In genomic region chr13:98444381-98444780, GRCh38 we compare ENCODE assay signal across 25 cellular contexts.
DNase-seq lines count a peak whose midpoint lies in the region; ATAC-seq, FAIRE-seq and TF ChIP-seq lines count a peak whose summit lies in the region.
"Had no signal": no experiment of that assay in that cellular context is flagged by ENCODE, and none has a peak within 500 bp of the region (broad histone marks: within the 10 kb centered on the region; RNA-seq: fewer than 3 reads in every experiment).

No MANE protein-coding gene starts in this region.

- CTCF ChIA-PET in H1 (lab: Charles Lee; ENCODE audit: partially characterized antibody), result interaction anchor here (0.8 to 6.7 kb wide), 27 partner anchors 9 to 418 kb away, joined by 3 to 115 read pairs (median 8); no protein-coding TSS in a partner anchor

- no peak for FAIRE-seq in H1 (lab: Jason Lieb, UNC)
- FAIRE-seq: RCC 7860 had no signal

- H3K4me2 ChIP-seq in H1 (ENCODE audit: insufficient read depth in 1 of 2, low read depth in 2 of 2, low read length in 2 of 2), result no peak overlapping the region

- H2BK12ac ChIP-seq in H1 (ENCODE audit: low read depth, low read length), result 0 out of 2 replicates have a peak overlapping the region, but pooled peaks have one; percentile 50

- no peak overlapping the region for H4K91ac ChIP-seq in H1 (replicated peaks; ENCODE audit: insufficient read length, low read length)

- peak overlapping the region; percentile 60 for H3K4ac ChIP-seq in H1 (replicated peaks; ENCODE audit: insufficient read length, low read depth, low read length)

- no peak overlapping the region for H2BK5ac ChIP-seq in H1 (ENCODE audit: low read depth, low read length)

- no peak overlapping the region for H2AFZ ChIP-seq in H1 (ENCODE audit: low read length)

- no peaks in the 10 kb centered on the region for H3K23me2 ChIP-seq in H1 (ENCODE audit: low read depth, low read length)

- peaks cover 15% of the 10 kb centered on the region for H3K4me1 Mint-ChIP-seq in activated naive CD8-positive, alpha-beta T cell (ENCODE audit: low read depth)
- peaks cover 10% of the 10 kb centered on the region for H3K4me1 Mint-ChIP-seq in activated naive CD8-positive, alpha-beta T cell treated with anti-CD3 and anti-CD28 coated beads, Interleukin-2, amount 50 U/mL, for 24 hours
- H3K4me1 Mint-ChIP-seq in neural crest cell, result peaks cover 14% of the 10 kb centered on the region

- no peaks in the 10 kb centered on the region for H3K9me3 ChIP-seq in H1 (ENCODE audit: insufficient read depth in 2 of 2, low read depth in 1 of 2, low read length in 1 of 2)
- H3K9me3 ChIP-seq: BE2C, sigmoid colon, upper lobe of left lung had no signal

- H3K27me3 Mint-ChIP-seq in activated naive CD8-positive, alpha-beta T cell, result no peaks in the 10 kb centered on the region
- no peaks in the 10 kb centered on the region for H3K27me3 Mint-ChIP-seq in activated naive CD8-positive, alpha-beta T cell treated with anti-CD3 and anti-CD28 coated beads, Interleukin-2, amount 50 U/mL, for 24 hours
- H3K27me3 Mint-ChIP-seq in neural crest cell (ENCODE audit: low read depth), result peaks cover 5% of the 10 kb centered on the region
- H3K27me3 Mint-ChIP-seq: activated naive CD8-positive, alpha-beta T cell treated with anti-CD3 and anti-CD28 coated beads for 36 hours; naive thymus-derived CD8-positive, alpha-beta T cell had no signal

- H2BK15ac ChIP-seq in H1 (ENCODE audit: low read length), result no peak overlapping the region

- no peak overlapping the region for H2BK120ac ChIP-seq in H1 (replicated peaks; ENCODE audit: low read depth, low read length)

- H3K27ac Mint-ChIP-seq in activated naive CD8-positive, alpha-beta T cell, result peak overlapping the region; percentile 34
- H3K27ac Mint-ChIP-seq in activated naive CD8-positive, alpha-beta T cell treated with anti-CD3 and anti-CD28 coated beads, Interleukin-2, amount 50 U/mL, for 24 hours, result no peak overlapping the region
- H3K27ac Mint-ChIP-seq in neural crest cell (ENCODE audit: unreplicated experiment), result peak overlapping the region; percentile 88
- H3K27ac Mint-ChIP-seq: activated naive CD8-positive, alpha-beta T cell treated with anti-CD3 and anti-CD28 coated beads for 36 hours had no signal

- H3K56ac ChIP-seq in H1 (replicated peaks; ENCODE audit: insufficient read length, low read depth, low read length), result no peak overlapping the region

- no peak for TF ChIP-seq EP300 in H1 (IDR thresholded peaks at IDR 0.05; ENCODE audit: borderline replicate concordance in 1 of 2, low read depth in 2 of 2, low read length in 2 of 2)

- H4K20me1 ChIP-seq in H1 (replicated peaks in 1 of 2; ENCODE audit: control insufficient read depth in 1 of 2, insufficient read depth in 2 of 2, low read length in 2 of 2), result peaks cover 7 to 9% of the 10 kb centered on the region in 2 experiments

- TF ChIP-seq CTCF in H1 (IDR thresholded peaks at IDR 0.05; ENCODE audit: control extremely low read depth in 1 of 3, insufficient read depth in 1 of 3, low read depth in 1 of 3, low read length in 3 of 3), result no peak
- TF ChIP-seq CTCF in neural crest cell (conservative IDR thresholded peaks at IDR 0.05), result no peak

- H3K14ac ChIP-seq in H1 (ENCODE audit: insufficient read length), result no peak overlapping the region

- WGBS in H1 (ENCODE audit: extremely low coverage in 1 of 2, insufficient coverage in 1 of 2, insufficient read length in 1 of 2, insufficient replicate concordance in 2 of 2, low coverage in 1 of 2, low lambda C conversion rate in 2 of 2, missing lambda C conversion rate in 1 of 2), 2 experiments, result 89% methylated on average over 15 of the region's 16 CpGs; no CpG with 5 or more reads in 1 of the 2 experiments

- no peak for TF ChIP-seq RAD21 in H1 (IDR thresholded peaks at IDR 0.05 in 1 of 2, conservative IDR thresholded peaks at IDR 0.05 in 1 of 2; ENCODE audit: low read depth in 2 of 2, low read length in 2 of 2)

- H3K27ac ChIP-seq in H1 (ENCODE audit: low read depth, low read length), result no peak overlapping the region

- no peak overlapping the region for H3K23ac ChIP-seq in H1 (ENCODE audit: insufficient read length)

- H3K79me2 ChIP-seq in H1 (ENCODE audit: control insufficient read depth in 1 of 2, insufficient read depth in 2 of 2, low read length in 2 of 2), result no peaks in the 10 kb centered on the region

- no peak overlapping the region for H2AK5ac ChIP-seq in H1 (ENCODE audit: low read depth, low read length)

- H3K4me3 Mint-ChIP-seq in activated naive CD8-positive, alpha-beta T cell, result no peak overlapping the region
- no peak overlapping the region for H3K4me3 Mint-ChIP-seq in activated naive CD8-positive, alpha-beta T cell treated with anti-CD3 and anti-CD28 coated beads, Interleukin-2, amount 50 U/mL, for 24 hours
- peak overlapping the region; percentile 66 for H3K4me3 Mint-ChIP-seq in neural crest cell
- H3K4me3 Mint-ChIP-seq: activated naive CD8-positive, alpha-beta T cell treated with anti-CD3 and anti-CD28 coated beads for 36 hours; activated T-cell treated with anti-CD3 and anti-CD28 coated beads, Interleukin-2, amount 50 U/mL, for 4 hours had no signal

- no peaks in the 10 kb centered on the region; the same call in 1 of the 2 replicates for H3K79me1 ChIP-seq in H1 (ENCODE audit: low read depth, low read length)

- H3K4me3 ChIP-seq in H1 (ENCODE audit: extremely low read depth in 1 of 4, insufficient read depth in 2 of 4, low read depth in 3 of 4, low read length in 4 of 4), result no peak overlapping the region
- H3K4me3 ChIP-seq: dorsolateral prefrontal cortex, GM12878, sigmoid colon, upper lobe of left lung had no signal

- peaks cover 0 to 6% (median 2%) of the 10 kb centered on the region in 4 experiments; a peak in 3 of 7 replicates for H3K4me1 ChIP-seq in H1 (replicated peaks in 1 of 4; ENCODE audit: control insufficient read depth in 3 of 4, insufficient read depth in 4 of 4, low read length in 3 of 4)

- no peak for ATAC-seq in activated naive CD8-positive, alpha-beta T cell treated with anti-CD3 and anti-CD28 coated beads, Interleukin-2, amount 50 U/mL, for 24 hours
- ATAC-seq in HG03196 (IDR thresholded peaks at IDR 0.05; ENCODE audit: unreplicated experiment) (no peak), GM21723 (IDR thresholded peaks at IDR 0.05; ENCODE audit: unreplicated experiment) (no peak)
- ATAC-seq: activated T-cell treated with anti-CD3 and anti-CD28 coated beads, Interleukin-2, amount 50 U/mL, for 4 hours; HCT116 had no signal

- peaks cover 4 to 27% (median 5%) of the 10 kb centered on the region in 4 experiments; a peak in 6 of 8 replicates for H3K36me3 ChIP-seq in H1 (ENCODE audit: control insufficient read depth in 2 of 4, insufficient read depth in 4 of 4, low read length in 3 of 4)

- peak overlapping the region; percentile 14; the same call in 1 of the 2 replicates for H4K8ac ChIP-seq in H1 (ENCODE audit: extremely low read depth, insufficient read depth, low read length)

- H3K27me3 ChIP-seq in H1 (replicated peaks in 1 of 4; ENCODE audit: control insufficient read depth in 3 of 4, extremely low read depth in 1 of 4, insufficient read depth in 3 of 4, low read length in 3 of 4), result no peaks in the 10 kb centered on the region
- H3K27me3 ChIP-seq: BE2C, dorsolateral prefrontal cortex, sigmoid colon, upper lobe of left lung had no signal

- TF ChIP-seq POLR2A in H1 (IDR thresholded peaks at IDR 0.05; ENCODE audit: control extremely low read depth in 1 of 2, low read depth in 2 of 2, low read length in 2 of 2), result no peak

- H3K18ac ChIP-seq in H1 (ENCODE audit: extremely low read depth, low read length), result no peak overlapping the region

- no peaks in the 10 kb centered on the region for H3K9me3 Mint-ChIP-seq in activated naive CD8-positive, alpha-beta T cell (ENCODE audit: low read depth)
- H3K9me3 Mint-ChIP-seq in activated naive CD8-positive, alpha-beta T cell treated with anti-CD3 and anti-CD28 coated beads, Interleukin-2, amount 50 U/mL, for 24 hours, result no peaks in the 10 kb centered on the region
- H3K9me3 Mint-ChIP-seq in neural crest cell, result no peaks in the 10 kb centered on the region
- H3K9me3 Mint-ChIP-seq: activated naive CD8-positive, alpha-beta T cell treated with anti-CD3 and anti-CD28 coated beads for 36 hours; activated T-cell treated with anti-CD3 and anti-CD28 coated beads, Interleukin-2, amount 50 U/mL, for 4 hours; naive thymus-derived CD8-positive, alpha-beta T cell had no signal

- no peak overlapping the region for H2BK20ac ChIP-seq in H1 (ENCODE audit: low read length)

- H3K9ac ChIP-seq in H1 (replicated peaks in 1 of 4; ENCODE audit: extremely low read depth in 1 of 4, low read depth in 3 of 4, low read length in 3 of 4), result no peak overlapping the region

- no peak for DNase-seq in activated naive CD8-positive, alpha-beta T cell treated with anti-CD3 and anti-CD28 coated beads, Interleukin-2, amount 50 U/mL, for 24 hours
- no peak for DNase-seq in H1 (ENCODE audit: low read depth in 1 of 2, low spot score in 2 of 2)
- no peak for DNase-seq in neural crest cell (ENCODE audit: low read depth, low spot score)
- DNase-seq in NCI-H1105 treated with DMSO at 0.1 percent for 48 hours (lab: John Stamatoyannopoulos, UW), result no peak
- DNase-seq in A172 (ENCODE audit: low spot score), result no peak
- DNase-seq: activated CD8-positive, alpha-beta memory T cell treated with anti-CD3 and anti-CD28 coated beads for 24 hours; activated naive CD8-positive, alpha-beta T cell treated with anti-CD3 and anti-CD28 coated beads for 36 hours; activated T-cell treated with anti-CD3 and anti-CD28 coated beads, Interleukin-2, amount 50 U/mL, for 4 hours; BE2C; Calu3; dorsolateral prefrontal cortex; left colon; naive thymus-derived CD8-positive, alpha-beta T cell; NCI-H1105; NCI-H2029; NCI-H2227 treated with DMSO at 0.1 percent for 48 hours; sigmoid colon; stimulated activated CD8-positive, alpha-beta memory T cell treated with anti-CD3 and anti-CD28 coated beads, Interleukin-4, amount 100 ng/mL, for 48 hours had no signal

- no peaks in the 10 kb centered on the region for H3K36me3 Mint-ChIP-seq in activated naive CD8-positive, alpha-beta T cell
- no peaks in the 10 kb centered on the region for H3K36me3 Mint-ChIP-seq in activated naive CD8-positive, alpha-beta T cell treated with anti-CD3 and anti-CD28 coated beads, Interleukin-2, amount 50 U/mL, for 24 hours (ENCODE audit: low read depth)
- peaks cover 13% of the 10 kb centered on the region for H3K36me3 Mint-ChIP-seq in neural crest cell (ENCODE audit: low read depth)
- H3K36me3 Mint-ChIP-seq: activated naive CD8-positive, alpha-beta T cell treated with anti-CD3 and anti-CD28 coated beads for 36 hours had no signal

- H4K5ac ChIP-seq in H1 (ENCODE audit: insufficient read length, low read depth, low read length), result no peak overlapping the region

- POLR2A ChIA-PET in H1 (lab: Charles Lee; ENCODE audit: partially characterized antibody), result interaction anchor here (0.7 to 1.4 kb wide), 2 partner anchors 40 to 209 kb away, joined by 4 read pairs; no protein-coding TSS in a partner anchor

TF ChIP-seq in H1, 55 proteins besides CTCF, POLR2A, EP300 and RAD21 (continues in another document):
- TF ChIP-seq JUN (IDR thresholded peaks at IDR 0.05; ENCODE audit: low read depth, low read length) (no peak), CBX8 (IDR thresholded peaks at IDR 0.05; ENCODE audit: borderline replicate concordance, low read depth, low read length) (no peak), FOSL1 (IDR thresholded peaks at IDR 0.05; ENCODE audit: insufficient read depth, low read depth, low read length) (no peak), KDM5A (IDR thresholded peaks at IDR 0.05; ENCODE audit: low read length) (no peak), SIX5 (IDR thresholded peaks at IDR 0.05; ENCODE audit: low read depth, low read length) (no peak)
